ENCODE assay signal across 9 cellular contexts in the genomic region with DNA sequence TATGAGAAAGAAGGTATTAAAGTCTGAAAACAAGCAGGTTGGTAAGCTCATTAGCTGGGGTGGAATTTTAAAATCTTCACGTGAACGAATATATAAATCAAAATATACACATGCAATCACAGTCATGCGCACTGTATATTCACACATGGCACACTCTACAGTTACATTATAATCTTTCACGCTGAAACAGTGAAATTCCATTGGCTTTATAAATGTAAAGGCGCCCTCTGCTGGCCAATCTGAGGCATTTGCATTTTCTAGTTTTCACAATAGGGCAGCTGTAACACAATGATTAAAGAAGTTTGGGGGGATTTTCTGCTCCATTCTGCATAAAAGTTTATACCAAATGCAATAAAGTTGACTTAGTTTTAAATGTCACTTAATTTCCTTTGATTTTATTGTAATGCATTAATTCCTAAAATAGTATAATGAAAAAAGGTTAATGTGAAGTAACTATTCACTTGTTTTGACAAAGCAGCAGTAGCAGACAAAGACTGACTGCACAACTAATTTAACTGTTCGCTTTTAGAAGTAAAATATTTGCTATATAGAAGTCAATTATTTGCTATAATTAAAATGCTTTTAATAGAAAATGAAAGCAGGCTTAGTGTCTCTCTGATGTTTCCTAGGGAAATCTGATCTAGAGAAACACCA. TPM values are rescaled to one million over a fixed set of nuclear protein-coding genes. Genes with fewer than 3 reads are reported as not detected.
DNase-seq lines count a peak whose midpoint lies in the region; ATAC-seq and FAIRE-seq lines count a peak whose summit lies in the region.
"Had no signal": no experiment of that assay in that cellular context is flagged by ENCODE, and none has a peak within 500 bp of the region (broad histone marks: within the 10 kb centered on the region; RNA-seq: fewer than 3 reads in every experiment).

No MANE protein-coding gene starts in this region.

- no peak overlapping the region for H2BK5ac ChIP-seq in mesenchymal stem cell (ENCODE audit: low read depth, low read length, poor library complexity, severe bottlenecking)

- H2AK5ac ChIP-seq in mesenchymal stem cell (ENCODE audit: low read length, severe bottlenecking) = no peak overlapping the region

- ATAC-seq in GM18502 (IDR thresholded peaks at IDR 0.05; ENCODE audit: poor library complexity, unreplicated experiment) = peak; percentile 77
- peak; percentile 57 for ATAC-seq in HG03045 (IDR thresholded peaks at IDR 0.05; ENCODE audit: unreplicated experiment)
- peak; percentile 44 to 59 for ATAC-seq in activated CD4-positive, CD25-positive, alpha-beta regulatory T cell treated with anti-CD3 and anti-CD28 coated beads, Interleukin-2, amount 50 U/mL, for 24 hours

- WGBS in mesenchymal stem cell = 2% methylated on average over 5 of the region's 6 CpGs

- no peak overlapping the region for H3K27ac ChIP-seq in mesenchymal stem cell (ENCODE audit: low read length, poor library complexity, severe bottlenecking)
- H3K27ac ChIP-seq: skin epidermis had no signal

- H3K4ac ChIP-seq in mesenchymal stem cell (ENCODE audit: low read depth in 1 of 2, low read length in 2 of 2) = no peak overlapping the region

- H2BK15ac ChIP-seq in mesenchymal stem cell (ENCODE audit: low read depth, poor library complexity, severe bottlenecking) = no peak overlapping the region

- peak overlapping the region in 1 of 2 experiments; percentile 56 for H3K4me3 ChIP-seq in mesenchymal stem cell (ENCODE audit: insufficient read depth in 1 of 2, low read depth in 1 of 2, low read length in 2 of 2)
- H3K4me3 ChIP-seq: skin epidermis had no signal

- peak; percentile 95 for FAIRE-seq in A204.1 (lab: Jason Lieb, UNC)

- H3K4me2 ChIP-seq in mesenchymal stem cell (ENCODE audit: low read length, poor library complexity, severe bottlenecking) = no peak overlapping the region

- H4K91ac ChIP-seq in mesenchymal stem cell (ENCODE audit: low read length) = no peak overlapping the region

- no peak overlapping the region for H3K23ac ChIP-seq in mesenchymal stem cell (ENCODE audit: low read length in 2 of 2)

- no peaks in the 10 kb centered on the region for H3K79me1 ChIP-seq in mesenchymal stem cell (replicated peaks; ENCODE audit: low read length, poor library complexity, severe bottlenecking)

- H2BK12ac ChIP-seq in mesenchymal stem cell (ENCODE audit: low read length in 2 of 2) = no peak overlapping the region

- DNase-seq in NCI-H2171 treated with DMSO at 0.1 percent for 48 hours (lab: John Stamatoyannopoulos, UW) (peak; percentile 85), dedifferentiated amniotic fluid mesenchymal stem cell (ENCODE audit: extremely low spot score) (peak; percentile 78), mesenchymal stem cell (peak; percentile 67)
- peak; percentile 23 to 29 for DNase-seq in stimulated activated CD8-positive, alpha-beta memory T cell treated with anti-CD3 and anti-CD28 coated beads, Interleukin-7, amount 100 ng/mL, for 4 hours (ENCODE audit: low read depth in 2 of 2)

- no peaks in the 10 kb centered on the region for H3K27me3 ChIP-seq in mesenchymal stem cell (ENCODE audit: control insufficient read depth in 1 of 2, insufficient read depth in 1 of 2, low read length in 2 of 2)

- no peak overlapping the region for H3K14ac ChIP-seq in mesenchymal stem cell (ENCODE audit: low read length in 2 of 2)

- no peak overlapping the region for H2AFZ ChIP-seq in mesenchymal stem cell (ENCODE audit: low read depth, low read length)

- H3K9ac ChIP-seq in mesenchymal stem cell (ENCODE audit: low read length) = peak overlapping the region; percentile 66

- no peaks in the 10 kb centered on the region for H3K36me3 ChIP-seq in mesenchymal stem cell (ENCODE audit: control insufficient read depth in 1 of 2, insufficient read depth in 2 of 2, low read depth in 1 of 2, low read length in 2 of 2)

- no peaks in the 10 kb centered on the region for H3K9me3 ChIP-seq in mesenchymal stem cell (ENCODE audit: control insufficient read depth, low read length)

- no peak overlapping the region for H3K18ac ChIP-seq in mesenchymal stem cell (ENCODE audit: low read depth in 1 of 2, low read length in 2 of 2)

- no peaks in the 10 kb centered on the region for H3K4me1 ChIP-seq in mesenchymal stem cell (ENCODE audit: control insufficient read depth, insufficient read depth, low read depth, low read length)

- no peak overlapping the region for H4K8ac ChIP-seq in mesenchymal stem cell (ENCODE audit: low read length)

- no peak overlapping the region for H2BK120ac ChIP-seq in mesenchymal stem cell (ENCODE audit: low read depth, low read length)

RNA-seq across cellular contexts. Expression of a gene that starts 17.2 kb away (rescaled TPM):
- polyA plus RNA-seq in mesenchymal stem cell (2013, experiment 1 of 2) = 4.5 TPM
- polyA plus RNA-seq in mesenchymal stem cell (2013, experiment 2 of 2) = 4.3 TPM

RNA-seq across cellular contexts. Expression of a gene that starts 42.7 kb away (rescaled TPM):
- 5.4 TPM for polyA plus RNA-seq in mesenchymal stem cell (2013, experiment 1 of 2)
- 5.6 TPM for polyA plus RNA-seq in mesenchymal stem cell (2013, experiment 2 of 2)

RNA-seq across cellular contexts. Expression of a gene that starts 58.0 kb away (rescaled TPM):
- 13.0 TPM for polyA plus RNA-seq in mesenchymal stem cell (2013, experiment 1 of 2)
- 17.5 TPM for polyA plus RNA-seq in mesenchymal stem cell (2013, experiment 2 of 2)

Comparison
In these comparisons a context has a peak if more than half of its experiments do, and no peak if none do; other contexts are left out.
1. DNase-seq: peak in every context shown above with its lines; median percentile 85 in NCI-H2171 treated with DMSO at 0.1 percent for 48 hours; 78 in dedifferentiated amniotic fluid mesenchymal stem cell; 67 in mesenchymal stem cell; 26 in stimulated activated CD8-positive, alpha-beta memory T cell treated with anti-CD3 and anti-CD28 coated beads, Interleukin-7, amount 100 ng/mL, for 4 hours.